In genomic region chr19:2451741-2452140, GRCh38 we compare ENCODE assay signal across 29 cellular contexts.
"Had no signal": no experiment of that assay in that cellular context is flagged by ENCODE, and none has a peak within 500 bp of the region (broad histone marks: within the 10 kb centered on the region; RNA-seq: fewer than 3 reads in every experiment).

No MANE protein-coding gene starts in this region.

- H3K4me1 ChIP-seq: colonic mucosa had no signal

- ATAC-seq: esophagus mucosa; gastrocnemius medialis; left cardiac atrium; left lung; mucosa of descending colon; pancreas; sciatic nerve; stimulated activated naive CD8-positive, alpha-beta T cell treated with anti-CD3 and anti-CD28 coated beads, Interleukin-15, amount 100 ng/mL, for 72 hours had no signal

- H3K36me3 ChIP-seq: colonic mucosa, gastrocnemius medialis, pancreas, thyroid gland had no signal

- H3K27ac ChIP-seq: colonic mucosa, epithelial cell of prostate, gastrocnemius medialis, left lung, pancreas, thyroid gland had no signal

- H3K4me3 Mint-ChIP-seq: dendritic cell treated with granulocyte-macrophage colony-stimulating factor and Interleukin-4, amounts not matched to agents 40 ng/mL and 50 ng/mL, for 4 days; endodermal cell; mesothelial cell of epicardium; stimulated activated naive CD8-positive, alpha-beta T cell treated with anti-CD3 and anti-CD28 coated beads, Interleukin-15, amount 100 ng/mL, for 72 hours; type B pancreatic cell had no signal

- H3K9me3 ChIP-seq: colonic mucosa, gastrocnemius medialis, left lung, mucosa of descending colon, pancreas, thyroid gland had no signal

- H3K27me3 ChIP-seq: colonic mucosa, gastrocnemius medialis, left lung, pancreas, thyroid gland had no signal

- H3K9me3 Mint-ChIP-seq: dendritic cell treated with granulocyte-macrophage colony-stimulating factor and Interleukin-4, amounts not matched to agents 40 ng/mL and 50 ng/mL, for 4 days; endodermal cell; mesothelial cell of epicardium; naive B cell; nephron; stimulated activated naive CD8-positive, alpha-beta T cell treated with anti-CD3 and anti-CD28 coated beads, Interleukin-15, amount 100 ng/mL, for 72 hours; type B pancreatic cell had no signal

- H3K27ac Mint-ChIP-seq: dendritic cell treated with granulocyte-macrophage colony-stimulating factor and Interleukin-4, amounts not matched to agents 40 ng/mL and 50 ng/mL, for 4 days; mesothelial cell of epicardium; nephron; stimulated activated naive CD8-positive, alpha-beta T cell treated with anti-CD3 and anti-CD28 coated beads, Interleukin-15, amount 100 ng/mL, for 72 hours; type B pancreatic cell had no signal

- H3K27me3 Mint-ChIP-seq: dendritic cell treated with granulocyte-macrophage colony-stimulating factor and Interleukin-4, amounts not matched to agents 40 ng/mL and 50 ng/mL, for 4 days; naive B cell; stimulated activated naive CD8-positive, alpha-beta T cell treated with anti-CD3 and anti-CD28 coated beads, Interleukin-15, amount 100 ng/mL, for 72 hours; type B pancreatic cell had no signal

- H3K4me2 ChIP-seq: smooth muscle cell had no signal

- DNase-seq: colonic mucosa; effector CD8-positive, alpha-beta T cell; endodermal cell; foreskin fibroblast; gastrocnemius medialis; head of caudate nucleus; left cardiac atrium; left lung; mesenchymal stem cell; mucosa of descending colon; naive B cell; occipital lobe; pancreas; retina; stimulated activated CD4-positive, alpha-beta T cell treated with anti-CD3 and anti-CD28 coated beads, Interleukin-12 subunit alpha, Interleukin-12 subunit beta, amount 100 ng/mL, for 4 hours; stimulated activated CD4-positive, alpha-beta T cell treated with anti-CD3 and anti-CD28 coated beads, Interleukin-1b, Interleukin-23, amount 100 ng/mL, for 48 hours; stimulated activated CD4-positive, alpha-beta T cell treated with anti-CD3 and anti-CD28 coated beads, Interleukin-4, amount 100 ng/mL, for 1 hour; stimulated activated CD8-positive, alpha-beta memory T cell treated with anti-CD3 and anti-CD28 coated beads, Interleukin-4, amount 100 ng/mL, for 48 hours; stimulated activated naive CD4-positive, alpha-beta T cell; stimulated activated naive CD8-positive, alpha-beta T cell treated with anti-CD3 and anti-CD28 coated beads, Interleukin-15, amount 100 ng/mL, for 72 hours; thyroid gland had no signal

- H3K4me3 ChIP-seq: colonic mucosa, gastrocnemius medialis, left lung, mucosa of descending colon, pancreas, smooth muscle cell, thyroid gland had no signal

- H3K36me3 Mint-ChIP-seq: naive B cell, type B pancreatic cell had no signal
